ENCODE assay signal across 14 cellular contexts in genomic region chr15:70284438-70285214, GRCh38.
A peak's percentile ranks its signal among the peaks of the same experiment; 100 is the strongest.
DNase-seq lines count a peak whose midpoint lies in the region; ATAC-seq, FAIRE-seq and TF ChIP-seq lines count a peak whose summit lies in the region.
"Had no signal": no experiment of that assay in that cellular context is flagged by ENCODE, and none has a peak within 500 bp of the region (broad histone marks: within the 10 kb centered on the region; RNA-seq: fewer than 3 reads in every experiment).

No MANE protein-coding gene starts in this region.

- peaks cover 8% of the 10 kb centered on the region; the same call in 1 of the 2 replicates for H3K23me2 ChIP-seq in H1 (ENCODE audit: low read depth, low read length)

- no peak overlapping the region for H4K8ac ChIP-seq in H1 (ENCODE audit: extremely low read depth, insufficient read depth, low read length)

- H3K9ac ChIP-seq in H1 (replicated peaks in 1 of 4; ENCODE audit: extremely low read depth in 1 of 4, low read depth in 3 of 4, low read length in 3 of 4), result no peak overlapping the region
- H3K9ac ChIP-seq: neural progenitor cell had no signal

- no peak overlapping the region for H3K4ac ChIP-seq in H1 (replicated peaks; ENCODE audit: insufficient read length, low read depth, low read length)

- peaks cover 0 to 18% (median 0%) of the 10 kb centered on the region in 5 donors for H3K27me3 Mint-ChIP-seq in naive thymus-derived CD4-positive, alpha-beta T cell
- H3K27me3 Mint-ChIP-seq in nephron progenitor cell (ENCODE audit: low read depth, poor library complexity), result peaks cover 15% of the 10 kb centered on the region
- H3K27me3 Mint-ChIP-seq: activated CD4-positive, alpha-beta T cell treated with anti-CD3 and anti-CD28 coated beads for 36 hours had no signal

- no peak overlapping the region for H3K23ac ChIP-seq in H1 (ENCODE audit: insufficient read length)

- 81% methylated on average over 9 of the region's 9 CpGs; no CpG with 5 or more reads in 1 of the 2 experiments for WGBS in H1 (ENCODE audit: extremely low coverage in 1 of 2, insufficient coverage in 1 of 2, insufficient read length in 1 of 2, insufficient replicate concordance in 2 of 2, low coverage in 1 of 2, low lambda C conversion rate in 2 of 2, missing lambda C conversion rate in 1 of 2), 2 experiments

- intact Hi-C loops in naive thymus-derived CD4-positive, alpha-beta T cell (cut with micrococcal nuclease), result no loop called here

- DNase-seq in SKM-1 treated with dmso at 0.1 percent for 144 hours (lab: John Stamatoyannopoulos, UW; ENCODE audit: unreplicated experiment) (peak; percentile 54), SKM-1 (lab: John Stamatoyannopoulos, UW; ENCODE audit: unreplicated experiment) (no peak), NCI-H226 (peak; percentile 24), H1 (ENCODE audit: low read depth in 1 of 2, low spot score in 2 of 2) (no peak), nephron progenitor cell (no peak)
- DNase-seq in naive thymus-derived CD4-positive, alpha-beta T cell, result no peak
- DNase-seq in stimulated activated CD4-positive, alpha-beta T cell treated with anti-CD3 and anti-CD28 coated beads, Interleukin-4, amount 100 ng/mL, for 1 hour, result no peak
- DNase-seq: activated CD4-positive, alpha-beta T cell treated with anti-CD3 and anti-CD28 coated beads for 36 hours; EL; esophagus squamous epithelium; IMR-90; spleen had no signal

- no peak for TF ChIP-seq RAD21 in H1 (IDR thresholded peaks at IDR 0.05 in 1 of 2, conservative IDR thresholded peaks at IDR 0.05 in 1 of 2; ENCODE audit: low read depth in 2 of 2, low read length in 2 of 2)

- no peak overlapping the region for H3K27ac ChIP-seq in H1 (ENCODE audit: low read depth, low read length)
- H3K27ac ChIP-seq in naive thymus-derived CD4-positive, alpha-beta T cell (ENCODE audit: low read depth, low read length), result no peak overlapping the region
- H3K27ac ChIP-seq: esophagus squamous epithelium, neural progenitor cell, spleen had no signal

- TF ChIP-seq CTCF in H1 (IDR thresholded peaks at IDR 0.05; ENCODE audit: control extremely low read depth in 1 of 3, insufficient read depth in 1 of 3, low read depth in 1 of 3, low read length in 3 of 3) (no peak), nephron progenitor cell (IDR thresholded peaks at IDR 0.05) (no peak)

- CTCF ChIA-PET in H1 (lab: Charles Lee; ENCODE audit: partially characterized antibody), result interaction anchor here (1.5 kb wide), 1 partner anchor 183 kb away, joined by 6 read pairs; no protein-coding TSS in a partner anchor
- CTCF ChIA-PET in naive thymus-derived CD4-positive, alpha-beta T cell (lab: Charles Lee), result no interaction called here

- no peak overlapping the region for H3K4me3 ChIP-seq in H1 (ENCODE audit: extremely low read depth in 1 of 4, insufficient read depth in 2 of 4, low read depth in 3 of 4, low read length in 4 of 4)
- no peak overlapping the region for H3K4me3 ChIP-seq in naive thymus-derived CD4-positive, alpha-beta T cell (ENCODE audit: low read length)
- H3K4me3 ChIP-seq: esophagus squamous epithelium, neural progenitor cell, spleen had no signal

- H3K36me3 Mint-ChIP-seq in naive thymus-derived CD4-positive, alpha-beta T cell, result peaks cover 0 to 7% (median 0%) of the 10 kb centered on the region in 5 donors
- no peaks in the 10 kb centered on the region for H3K36me3 Mint-ChIP-seq in nephron progenitor cell (ENCODE audit: low read depth)
- H3K36me3 Mint-ChIP-seq: neural progenitor cell had no signal

- no peak overlapping the region for H3K27ac Mint-ChIP-seq in naive thymus-derived CD4-positive, alpha-beta T cell
- H3K27ac Mint-ChIP-seq in nephron progenitor cell, result no peak overlapping the region
- H3K27ac Mint-ChIP-seq: activated CD4-positive, alpha-beta T cell treated with anti-CD3 and anti-CD28 coated beads for 36 hours; neural progenitor cell had no signal

- H3K79me1 ChIP-seq in H1 (ENCODE audit: low read depth, low read length), result no peaks in the 10 kb centered on the region

- no peak overlapping the region for H4K91ac ChIP-seq in H1 (replicated peaks; ENCODE audit: insufficient read length, low read length)

- H3K4me1 ChIP-seq in H1 (replicated peaks in 1 of 4; ENCODE audit: control insufficient read depth in 3 of 4, insufficient read depth in 4 of 4, low read length in 3 of 4), result peaks cover 0 to 5% (median 2%) of the 10 kb centered on the region in 4 experiments; a peak in 4 of 7 replicates
- no peaks in the 10 kb centered on the region for H3K4me1 ChIP-seq in naive thymus-derived CD4-positive, alpha-beta T cell (ENCODE audit: control insufficient read depth in 2 of 2, insufficient read depth in 2 of 2, low read length in 2 of 2)

- FAIRE-seq in H1 (lab: Jason Lieb, UNC), result no peak

- no peak for TF ChIP-seq EP300 in H1 (IDR thresholded peaks at IDR 0.05; ENCODE audit: borderline replicate concordance in 1 of 2, low read depth in 2 of 2, low read length in 2 of 2)

- no peak overlapping the region for H3K56ac ChIP-seq in H1 (replicated peaks; ENCODE audit: insufficient read length, low read depth, low read length)

- H3K4me2 ChIP-seq in H1 (ENCODE audit: insufficient read depth in 1 of 2, low read depth in 2 of 2, low read length in 2 of 2), result no peak overlapping the region
- H3K4me2 ChIP-seq: neural progenitor cell had no signal

- no peak overlapping the region for H2BK5ac ChIP-seq in H1 (ENCODE audit: low read depth, low read length)

- POLR2A ChIA-PET in H1 (lab: Charles Lee; ENCODE audit: partially characterized antibody), result interaction anchor here (1.2 kb wide), 1 partner anchor 10 kb away, joined by 3 read pairs; no protein-coding TSS in a partner anchor
- POLR2A ChIA-PET in naive thymus-derived CD4-positive, alpha-beta T cell (lab: Charles Lee), result no interaction called here

- no peaks in the 10 kb centered on the region for H3K27me3 ChIP-seq in H1 (replicated peaks in 1 of 4; ENCODE audit: control insufficient read depth in 3 of 4, extremely low read depth in 1 of 4, insufficient read depth in 3 of 4, low read length in 3 of 4)
- H3K27me3 ChIP-seq in naive thymus-derived CD4-positive, alpha-beta T cell (ENCODE audit: control insufficient read depth in 2 of 2, insufficient read depth in 2 of 2, low read length in 2 of 2), result no peaks in the 10 kb centered on the region
- H3K27me3 ChIP-seq: neural progenitor cell had no signal

- no peak overlapping the region for H2BK20ac ChIP-seq in H1 (ENCODE audit: low read length)

- H3K14ac ChIP-seq in H1 (ENCODE audit: insufficient read length), result no peak overlapping the region

- H3K4me1 Mint-ChIP-seq in naive thymus-derived CD4-positive, alpha-beta T cell, result peaks cover 0 to 10% (median 4%) of the 10 kb centered on the region in 7 donors
- peaks cover 6% of the 10 kb centered on the region for H3K4me1 Mint-ChIP-seq in nephron progenitor cell

- no peak overlapping the region for H3K18ac ChIP-seq in H1 (ENCODE audit: extremely low read depth, low read length)

- no peaks in the 10 kb centered on the region for H3K79me2 ChIP-seq in H1 (ENCODE audit: control insufficient read depth in 1 of 2, insufficient read depth in 2 of 2, low read length in 2 of 2)

- no peaks in the 10 kb centered on the region for H3K36me3 ChIP-seq in H1 (ENCODE audit: control insufficient read depth in 2 of 4, insufficient read depth in 4 of 4, low read length in 3 of 4)
- no peaks in the 10 kb centered on the region for H3K36me3 ChIP-seq in naive thymus-derived CD4-positive, alpha-beta T cell (ENCODE audit: control insufficient read depth in 2 of 3, insufficient read depth in 3 of 3, low read length in 3 of 3)
- H3K36me3 ChIP-seq: esophagus squamous epithelium, neural progenitor cell, spleen had no signal

- no peak overlapping the region for H2AK5ac ChIP-seq in H1 (ENCODE audit: low read depth, low read length)

- peak; percentile 52 for ATAC-seq in naive thymus-derived CD4-positive, alpha-beta T cell
- ATAC-seq in HG03354 (IDR thresholded peaks at IDR 0.05; ENCODE audit: poor library complexity, severe bottlenecking, unreplicated experiment), result no peak
- ATAC-seq: activated CD4-positive, alpha-beta T cell treated with anti-CD3 and anti-CD28 coated beads for 36 hours had no signal

- H3K9me3 ChIP-seq in H1 (ENCODE audit: insufficient read depth in 2 of 2, low read depth in 1 of 2, low read length in 1 of 2), result no peaks in the 10 kb centered on the region
- no peaks in the 10 kb centered on the region for H3K9me3 ChIP-seq in naive thymus-derived CD4-positive, alpha-beta T cell (ENCODE audit: control insufficient read depth in 2 of 3, low read length in 3 of 3)
- H3K9me3 ChIP-seq: esophagus squamous epithelium, spleen had no signal

- H4K5ac ChIP-seq in H1 (ENCODE audit: insufficient read length, low read depth, low read length), result no peak overlapping the region

- no peak overlapping the region for H2AFZ ChIP-seq in H1 (ENCODE audit: low read length)
- H2AFZ ChIP-seq: neural progenitor cell had no signal

- peak overlapping the region; percentile 39; the same call in 1 of the 2 replicates for H2BK12ac ChIP-seq in H1 (ENCODE audit: low read depth, low read length)

- no peak overlapping the region for H2BK120ac ChIP-seq in H1 (replicated peaks; ENCODE audit: low read depth, low read length)

- H3K9me3 Mint-ChIP-seq in naive thymus-derived CD4-positive, alpha-beta T cell, result peaks cover 0 to 5% (median 0%) of the 10 kb centered on the region in 11 donors
- H3K9me3 Mint-ChIP-seq in nephron progenitor cell, result no peaks in the 10 kb centered on the region
- H3K9me3 Mint-ChIP-seq: neural progenitor cell had no signal

- H3K4me3 Mint-ChIP-seq in naive thymus-derived CD4-positive, alpha-beta T cell, result no peak overlapping the region
- no peak overlapping the region for H3K4me3 Mint-ChIP-seq in nephron progenitor cell
- H3K4me3 Mint-ChIP-seq: activated CD4-positive, alpha-beta T cell treated with anti-CD3 and anti-CD28 coated beads for 36 hours; neural progenitor cell had no signal

- H4K20me1 ChIP-seq in H1 (replicated peaks in 1 of 2; ENCODE audit: control insufficient read depth in 1 of 2, insufficient read depth in 2 of 2, low read length in 2 of 2), result peaks cover 0 to 3% of the 10 kb centered on the region in 2 experiments

- H2BK15ac ChIP-seq in H1 (ENCODE audit: low read length), result no peak overlapping the region

- no peak for TF ChIP-seq POLR2A in H1 (IDR thresholded peaks at IDR 0.05; ENCODE audit: control extremely low read depth in 1 of 2, low read depth in 2 of 2, low read length in 2 of 2)

TF ChIP-seq in H1, 55 proteins besides CTCF, POLR2A, EP300 and RAD21:
- TF ChIP-seq TAF7 (optimal IDR thresholded peaks at IDR 0.05; ENCODE audit: borderline replicate concordance, low read depth, low read length), result no peak
- TF ChIP-seq TBP (IDR thresholded peaks at IDR 0.05; ENCODE audit: low read depth, low read length), result no peak
- TF ChIP-seq CBX8 (IDR thresholded peaks at IDR 0.05; ENCODE audit: borderline replicate concordance, low read depth, low read length), result no peak
- TF ChIP-seq YY1 (IDR thresholded peaks at IDR 0.05; ENCODE audit: low read depth, low read length), result no peak
- no peak for TF ChIP-seq POLR2AphosphoS5 (IDR thresholded peaks at IDR 0.05; ENCODE audit: low read depth, low read length)
- TF ChIP-seq CREB1 (IDR thresholded peaks at IDR 0.05), result no peak
TF ChIP-seq in H1: peak in this region for 0.

Comparison
In these comparisons a context has a peak if more than half of its experiments do, and no peak if none do; other contexts are left out.
1. DNase-seq: peak in SKM-1 treated with dmso at 0.1 percent for 144 hours (single experiment) and NCI-H226 (single experiment); none in SKM-1 (single experiment), H1 (0 of 2), naive thymus-derived CD4-positive, alpha-beta T cell (0 of 9), nephron progenitor cell (single experiment) and stimulated activated CD4-positive, alpha-beta T cell treated with anti-CD3 and anti-CD28 coated beads, Interleukin-4, amount 100 ng/mL, for 1 hour (single experiment).